Comparison of ENCODE assay signal across 1 cellular context in the genomic region with DNA sequence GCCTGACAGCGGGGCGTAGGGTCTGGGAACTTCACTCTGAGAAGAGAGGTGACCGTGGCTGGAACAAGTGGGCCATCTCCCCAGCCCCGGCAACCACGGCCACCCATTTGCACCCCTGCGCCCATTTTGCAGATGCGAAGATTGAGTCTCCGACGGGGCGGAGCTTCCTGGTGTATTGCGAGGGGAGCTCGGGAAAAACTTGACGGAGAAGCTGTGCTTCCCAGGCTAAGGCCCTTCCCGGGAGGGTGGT.
TF ChIP-seq lines count a peak whose summit lies in the region.

No MANE protein-coding gene starts in this region.

TF ChIP-seq in HepG2, 621 proteins besides CTCF, POLR2A, EP300 and RAD21 (continued from another document and continues in another):
- TF ChIP-seq, protein P1, sequence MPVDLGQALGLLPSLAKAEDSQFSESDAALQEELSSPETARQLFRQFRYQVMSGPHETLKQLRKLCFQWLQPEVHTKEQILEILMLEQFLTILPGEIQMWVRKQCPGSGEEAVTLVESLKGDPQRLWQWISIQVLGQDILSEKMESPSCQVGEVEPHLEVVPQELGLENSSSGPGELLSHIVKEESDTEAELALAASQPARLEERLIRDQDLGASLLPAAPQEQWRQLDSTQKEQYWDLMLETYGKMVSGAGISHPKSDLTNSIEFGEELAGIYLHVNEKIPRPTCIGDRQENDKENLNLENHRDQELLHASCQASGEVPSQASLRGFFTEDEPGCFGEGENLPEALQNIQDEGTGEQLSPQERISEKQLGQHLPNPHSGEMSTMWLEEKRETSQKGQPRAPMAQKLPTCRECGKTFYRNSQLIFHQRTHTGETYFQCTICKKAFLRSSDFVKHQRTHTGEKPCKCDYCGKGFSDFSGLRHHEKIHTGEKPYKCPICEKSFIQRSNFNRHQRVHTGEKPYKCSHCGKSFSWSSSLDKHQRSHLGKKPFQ (CRISPR knock-in tag; IDR thresholded peaks at IDR 0.05; ENCODE audit: insufficient replicate concordance) = peak; percentile 88
- TF ChIP-seq PAWR (CRISPR knock-in tag; IDR thresholded peaks at IDR 0.05; ENCODE audit: borderline replicate concordance) (no peak), MBD4 (IDR thresholded peaks at IDR 0.05; ENCODE audit: borderline replicate concordance, low read length) (no peak), ZNF558 (CRISPR knock-in tag; IDR thresholded peaks at IDR 0.05; ENCODE audit: borderline replicate concordance) (no peak), ZNF615 (CRISPR knock-in tag; IDR thresholded peaks at IDR 0.05; ENCODE audit: borderline replicate concordance) (peak; percentile 97), AKAP8 (CRISPR knock-in tag; IDR thresholded peaks at IDR 0.05) (0 out of 2 replicates have a peak, but pooled peaks have one; percentile 73), CBX2 (IDR thresholded peaks at IDR 0.05; ENCODE audit: low read depth, low read length) (no peak), CBX2 (CRISPR knock-in tag; IDR thresholded peaks at IDR 0.05; ENCODE audit: low read depth) (no peak), HOXD1 (CRISPR knock-in tag; IDR thresholded peaks at IDR 0.05) (no peak), ARNT2 (CRISPR knock-in tag; IDR thresholded peaks at IDR 0.05; ENCODE audit: low read depth) (peak; percentile 37), TAF15 (IDR thresholded peaks at IDR 0.05; ENCODE audit: low read depth, low read length, poor library complexity, severe bottlenecking) (peak; percentile 46), ZNF234 (CRISPR knock-in tag; conservative IDR thresholded peaks at IDR 0.05) (no peak), ZNF782 (CRISPR knock-in tag; IDR thresholded peaks at IDR 0.05; ENCODE audit: borderline replicate concordance) (no peak; the same call in 1 of the 2 replicates), ZNF556 (CRISPR knock-in tag; IDR thresholded peaks at IDR 0.05; ENCODE audit: borderline replicate concordance) (no peak), SIX1 (CRISPR knock-in tag; IDR thresholded peaks at IDR 0.05; ENCODE audit: borderline replicate concordance) (0 out of 2 replicates have a peak, but pooled peaks have one; percentile 12), ZNF124 (CRISPR knock-in tag; IDR thresholded peaks at IDR 0.05) (no peak), MAF1 (CRISPR knock-in tag; IDR thresholded peaks at IDR 0.05; ENCODE audit: borderline replicate concordance) (no peak), DDIT3 (CRISPR knock-in tag; IDR thresholded peaks at IDR 0.05) (peak; percentile 60; the same call in 1 of the 2 replicates), ZNF337 (CRISPR knock-in tag; IDR thresholded peaks at IDR 0.05; ENCODE audit: borderline replicate concordance, low read depth) (no peak), THAP8 (CRISPR knock-in tag; IDR thresholded peaks at IDR 0.05; ENCODE audit: borderline replicate concordance) (no peak), STAT6 (CRISPR knock-in tag; IDR thresholded peaks at IDR 0.05; ENCODE audit: borderline replicate concordance) (no peak), HMG20A (CRISPR knock-in tag; IDR thresholded peaks at IDR 0.05; ENCODE audit: borderline replicate concordance) (no peak), GFI1 (CRISPR knock-in tag; IDR thresholded peaks at IDR 0.05; ENCODE audit: borderline replicate concordance) (no peak), ZNF446 (CRISPR knock-in tag; IDR thresholded peaks at IDR 0.05) (peak; percentile 76; the same call in 1 of the 2 replicates), SP1 (IDR thresholded peaks at IDR 0.05) (no peak), SP1 (CRISPR knock-in tag; IDR thresholded peaks at IDR 0.05) (peak; percentile 88; the same call in 1 of the 2 replicates), MYNN (CRISPR knock-in tag; IDR thresholded peaks at IDR 0.05; ENCODE audit: low read depth) (peak; percentile 20; the same call in 1 of the 2 replicates), ZNF747 (CRISPR knock-in tag; IDR thresholded peaks at IDR 0.05; ENCODE audit: borderline replicate concordance) (peak; percentile 60; the same call in 1 of the 2 replicates), ZNF550 (CRISPR knock-in tag; IDR thresholded peaks at IDR 0.05; ENCODE audit: borderline replicate concordance) (no peak), SP4 (CRISPR knock-in tag; IDR thresholded peaks at IDR 0.05) (peak; percentile 82; the same call in 1 of the 2 replicates), DPF2 (CRISPR knock-in tag; IDR thresholded peaks at IDR 0.05; ENCODE audit: borderline replicate concordance, low read depth) (no peak), KAT2B (IDR thresholded peaks at IDR 0.05; ENCODE audit: borderline replicate concordance, low read depth, low read length) (no peak), ZNF160 (CRISPR knock-in tag; IDR thresholded peaks at IDR 0.05) (peak; percentile 82; the same call in 1 of the 2 replicates), HNRNPLL (IDR thresholded peaks at IDR 0.05; ENCODE audit: low read depth, low read length, poor library complexity, severe bottlenecking) (no peak), GLMP (CRISPR knock-in tag; IDR thresholded peaks at IDR 0.05; ENCODE audit: borderline replicate concordance) (no peak), HHEX (CRISPR knock-in tag; IDR thresholded peaks at IDR 0.05) (no peak), IKZF5 (CRISPR knock-in tag; IDR thresholded peaks at IDR 0.05) (no peak)
- TF ChIP-seq, protein P2, sequence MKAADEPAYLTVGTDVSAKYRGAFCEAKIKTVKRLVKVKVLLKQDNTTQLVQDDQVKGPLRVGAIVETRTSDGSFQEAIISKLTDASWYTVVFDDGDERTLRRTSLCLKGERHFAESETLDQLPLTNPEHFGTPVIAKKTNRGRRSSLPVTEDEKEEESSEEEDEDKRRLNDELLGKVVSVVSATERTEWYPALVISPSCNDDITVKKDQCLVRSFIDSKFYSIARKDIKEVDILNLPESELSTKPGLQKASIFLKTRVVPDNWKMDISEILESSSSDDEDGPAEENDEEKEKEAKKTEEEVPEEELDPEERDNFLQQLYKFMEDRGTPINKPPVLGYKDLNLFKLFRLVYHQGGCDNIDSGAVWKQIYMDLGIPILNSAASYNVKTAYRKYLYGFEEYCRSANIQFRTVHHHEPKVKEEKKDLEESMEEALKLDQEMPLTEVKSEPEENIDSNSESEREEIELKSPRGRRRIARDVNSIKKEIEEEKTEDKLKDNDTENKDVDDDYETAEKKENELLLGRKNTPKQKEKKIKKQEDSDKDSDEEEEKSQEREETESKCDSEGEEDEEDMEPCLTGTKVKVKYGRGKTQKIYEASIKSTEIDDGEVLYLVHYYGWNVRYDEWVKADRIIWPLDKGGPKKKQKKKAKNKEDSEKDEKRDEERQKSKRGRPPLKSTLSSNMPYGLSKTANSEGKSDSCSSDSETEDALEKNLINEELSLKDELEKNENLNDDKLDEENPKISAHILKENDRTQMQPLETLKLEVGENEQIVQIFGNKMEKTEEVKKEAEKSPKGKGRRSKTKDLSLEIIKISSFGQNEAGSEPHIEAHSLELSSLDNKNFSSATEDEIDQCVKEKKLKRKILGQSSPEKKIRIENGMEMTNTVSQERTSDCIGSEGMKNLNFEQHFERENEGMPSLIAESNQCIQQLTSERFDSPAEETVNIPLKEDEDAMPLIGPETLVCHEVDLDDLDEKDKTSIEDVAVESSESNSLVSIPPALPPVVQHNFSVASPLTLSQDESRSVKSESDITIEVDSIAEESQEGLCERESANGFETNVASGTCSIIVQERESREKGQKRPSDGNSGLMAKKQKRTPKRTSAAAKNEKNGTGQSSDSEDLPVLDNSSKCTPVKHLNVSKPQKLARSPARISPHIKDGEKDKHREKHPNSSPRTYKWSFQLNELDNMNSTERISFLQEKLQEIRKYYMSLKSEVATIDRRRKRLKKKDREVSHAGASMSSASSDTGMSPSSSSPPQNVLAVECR (CRISPR knock-in tag; IDR thresholded peaks at IDR 0.05; ENCODE audit: borderline replicate concordance) = no peak
- TF ChIP-seq, protein P3, sequence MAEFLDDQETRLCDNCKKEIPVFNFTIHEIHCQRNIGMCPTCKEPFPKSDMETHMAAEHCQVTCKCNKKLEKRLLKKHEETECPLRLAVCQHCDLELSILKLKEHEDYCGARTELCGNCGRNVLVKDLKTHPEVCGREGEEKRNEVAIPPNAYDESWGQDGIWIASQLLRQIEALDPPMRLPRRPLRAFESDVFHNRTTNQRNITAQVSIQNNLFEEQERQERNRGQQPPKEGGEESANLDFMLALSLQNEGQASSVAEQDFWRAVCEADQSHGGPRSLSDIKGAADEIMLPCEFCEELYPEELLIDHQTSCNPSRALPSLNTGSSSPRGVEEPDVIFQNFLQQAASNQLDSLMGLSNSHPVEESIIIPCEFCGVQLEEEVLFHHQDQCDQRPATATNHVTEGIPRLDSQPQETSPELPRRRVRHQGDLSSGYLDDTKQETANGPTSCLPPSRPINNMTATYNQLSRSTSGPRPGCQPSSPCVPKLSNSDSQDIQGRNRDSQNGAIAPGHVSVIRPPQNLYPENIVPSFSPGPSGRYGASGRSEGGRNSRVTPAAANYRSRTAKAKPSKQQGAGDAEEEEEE (CRISPR knock-in tag; IDR thresholded peaks at IDR 0.05; ENCODE audit: borderline replicate concordance) = no peak; the same call in 1 of the 2 replicates
- TF ChIP-seq, protein P4, sequence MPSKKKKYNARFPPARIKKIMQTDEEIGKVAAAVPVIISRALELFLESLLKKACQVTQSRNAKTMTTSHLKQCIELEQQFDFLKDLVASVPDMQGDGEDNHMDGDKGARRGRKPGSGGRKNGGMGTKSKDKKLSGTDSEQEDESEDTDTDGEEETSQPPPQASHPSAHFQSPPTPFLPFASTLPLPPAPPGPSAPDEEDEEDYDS (CRISPR knock-in tag; IDR thresholded peaks at IDR 0.05) = no peak
- TF ChIP-seq, protein P5, sequence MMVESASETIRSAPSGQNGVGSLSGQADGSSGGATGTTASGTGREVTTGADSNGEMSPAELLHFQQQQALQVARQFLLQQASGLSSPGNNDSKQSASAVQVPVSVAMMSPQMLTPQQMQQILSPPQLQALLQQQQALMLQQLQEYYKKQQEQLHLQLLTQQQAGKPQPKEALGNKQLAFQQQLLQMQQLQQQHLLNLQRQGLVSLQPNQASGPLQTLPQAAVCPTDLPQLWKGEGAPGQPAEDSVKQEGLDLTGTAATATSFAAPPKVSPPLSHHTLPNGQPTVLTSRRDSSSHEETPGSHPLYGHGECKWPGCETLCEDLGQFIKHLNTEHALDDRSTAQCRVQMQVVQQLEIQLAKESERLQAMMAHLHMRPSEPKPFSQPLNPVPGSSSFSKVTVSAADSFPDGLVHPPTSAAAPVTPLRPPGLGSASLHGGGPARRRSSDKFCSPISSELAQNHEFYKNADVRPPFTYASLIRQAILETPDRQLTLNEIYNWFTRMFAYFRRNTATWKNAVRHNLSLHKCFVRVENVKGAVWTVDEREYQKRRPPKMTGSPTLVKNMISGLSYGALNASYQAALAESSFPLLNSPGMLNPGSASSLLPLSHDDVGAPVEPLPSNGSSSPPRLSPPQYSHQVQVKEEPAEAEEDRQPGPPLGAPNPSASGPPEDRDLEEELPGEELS (CRISPR knock-in tag; IDR thresholded peaks at IDR 0.05) = no peak; the same call in 1 of the 2 replicates
